ENCODE assay signal across 20 cellular contexts in the genomic region with DNA sequence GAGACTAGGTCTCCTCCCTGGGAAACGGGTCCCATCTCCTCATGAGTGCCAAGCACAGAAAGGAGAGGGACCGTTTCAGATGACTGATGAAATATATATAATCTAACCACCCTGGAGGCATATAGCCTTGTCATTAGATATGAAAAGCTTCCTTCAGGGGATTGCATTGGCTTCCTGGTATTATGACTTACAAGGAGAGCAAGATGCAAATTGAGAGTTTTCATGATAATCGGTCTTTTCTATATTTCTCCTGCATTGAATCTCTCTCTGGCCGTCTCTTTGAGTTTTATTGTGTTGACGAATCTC.
"Had no signal": no experiment of that assay in that cellular context is flagged by ENCODE, and none has a peak within 500 bp of the region (broad histone marks: within the 10 kb centered on the region; RNA-seq: fewer than 3 reads in every experiment).

No MANE protein-coding gene starts in this region.

- H3K27ac ChIP-seq: coronary artery, epithelial cell of prostate, heart left ventricle, testis, upper lobe of left lung had no signal

- H3K4me3 Mint-ChIP-seq: activated CD4-positive, alpha-beta T cell treated with anti-CD3 and anti-CD28 coated beads for 36 hours; activated naive CD4-positive, alpha-beta T cell treated with anti-CD3 and anti-CD28 coated beads for 36 hours; activated T-cell treated with anti-CD3 and anti-CD28 coated beads, Interleukin-2, amount 50 U/mL, for 4 hours; memory B cell; neural crest cell; WTC11 had no signal

- H3K4me1 ChIP-seq: heart left ventricle, testis, upper lobe of left lung had no signal

- H3K27ac Mint-ChIP-seq: activated CD4-positive, alpha-beta T cell treated with anti-CD3 and anti-CD28 coated beads for 36 hours; activated naive CD4-positive, alpha-beta T cell treated with anti-CD3 and anti-CD28 coated beads for 36 hours; activated T-helper 2 cell treated with anti-CD3 and anti-CD28 coated beads, Interferon-gamma antibody, Interleukin-2, Interleukin-4, amounts not matched to agents 10 μg/mL and 5 μg/mL and 100 μg/mL, durations not matched to agents 14 hours and 24 hours and 36 hours; memory B cell; progenitor cell of endocrine pancreas; WTC11 had no signal

- H3K36me3 ChIP-seq: heart left ventricle, upper lobe of left lung had no signal

- H3K4me3 ChIP-seq: coronary artery, heart left ventricle, testis, upper lobe of left lung had no signal

- H3K4me1 Mint-ChIP-seq: activated CD4-positive, alpha-beta T cell treated with anti-CD3 and anti-CD28 coated beads for 36 hours; WTC11 had no signal

- H3K27me3 ChIP-seq: testis, upper lobe of left lung had no signal

- H3K9me3 Mint-ChIP-seq: activated T-helper 2 cell treated with anti-CD3 and anti-CD28 coated beads, Interferon-gamma antibody, Interleukin-2, Interleukin-4, amounts not matched to agents 10 μg/mL and 5 μg/mL and 100 μg/mL, durations not matched to agents 14 hours and 24 hours and 36 hours; memory B cell had no signal

- H3K27me3 Mint-ChIP-seq: activated CD4-positive, alpha-beta T cell treated with anti-CD3 and anti-CD28 coated beads for 36 hours; memory B cell; progenitor cell of endocrine pancreas had no signal

- DNase-seq: activated CD4-positive, alpha-beta T cell treated with anti-CD3 and anti-CD28 coated beads for 36 hours; activated CD4-positive, alpha-beta T cell treated with anti-CD3 and anti-CD28 coated beads, Interleukin-2, amount 50 U/mL, for 4 hours; activated CD8-positive, alpha-beta memory T cell treated with anti-CD3 and anti-CD28 coated beads, Interleukin-2, amount 50 U/mL, for 48 hours; activated naive CD4-positive, alpha-beta T cell treated with anti-CD3 and anti-CD28 coated beads for 36 hours; activated T-cell treated with anti-CD3 and anti-CD28 coated beads, Interleukin-2, amount 50 U/mL, for 4 hours; cerebellar nuclear complex; heart left ventricle; left colon; stimulated activated CD4-positive, alpha-beta T cell treated with anti-CD3 and anti-CD28 coated beads, Interleukin-4, amount 100 ng/mL, for 1 hour; stimulated activated naive CD4-positive, alpha-beta T cell; T-helper 9 cell; testis; upper lobe of left lung had no signal

- H3K9me3 ChIP-seq: testis, upper lobe of left lung had no signal
